In the genomic region with DNA sequence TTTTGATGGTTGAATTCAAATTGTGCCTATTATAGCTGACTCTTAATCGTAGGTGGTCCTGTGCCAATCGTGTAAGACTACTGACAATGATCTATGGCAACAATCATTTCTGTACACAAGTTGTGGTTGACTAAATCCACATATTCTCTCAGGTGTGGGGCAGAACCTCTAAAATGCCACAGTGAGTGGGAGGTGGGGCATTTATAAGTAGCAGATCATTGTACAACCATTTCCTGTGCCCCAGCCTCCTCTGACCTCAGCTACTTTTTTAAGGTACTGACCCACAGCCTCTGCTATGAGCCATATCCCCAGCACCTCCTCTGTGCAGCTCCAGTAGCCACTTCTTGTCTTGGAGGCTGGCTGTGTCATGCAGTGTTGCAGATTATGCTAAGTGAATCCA, we compare ENCODE assay signal across 8 cellular contexts. TPM values are rescaled to one million over a fixed set of nuclear protein-coding genes. Genes with fewer than 3 reads are reported as not detected.
DNase-seq lines count a peak whose midpoint lies in the region; ATAC-seq, FAIRE-seq and TF ChIP-seq lines count a peak whose summit lies in the region.

No MANE protein-coding gene starts in this region.

- in situ Hi-C loops in GM23248 (cut with MboI) = no loop called here

- TF ChIP-seq CTCF in fibroblast of the aortic adventitia (IDR thresholded peaks at IDR 0.05; ENCODE audit: insufficient read depth, low read length) = no peak
- no peak for TF ChIP-seq CTCF in BE2C (IDR thresholded peaks at IDR 0.05; ENCODE audit: low read depth, low read length)

- whole genome bisulfite sequencing in GM23248 (ENCODE audit: low coverage in 1 of 2, low lambda C conversion rate in 2 of 2, missing lambda C conversion rate in 2 of 2), 2 experiments = 13 to 23% methylated on average over 2 of the region's 2 CpGs
- WGBS in small intestine, 3 donors = 60 to 77% (median 70%) methylated on average over 2 of the region's 2 CpGs

- no peaks in the 10 kb centered on the region for H3K36me3 ChIP-seq in GM23248 (ENCODE audit: low read depth)
- H3K36me3 ChIP-seq in BE2C = no peaks in the 10 kb centered on the region
- H3K36me3 ChIP-seq in small intestine (ENCODE audit: control insufficient read depth in 2 of 2, insufficient read depth in 2 of 2, low read length in 2 of 2) = no peaks in the 10 kb centered on the region

- H3K9me3 ChIP-seq in GM23248 (ENCODE audit: low read depth) = no peaks in the 10 kb centered on the region
- H3K9me3 ChIP-seq in BE2C = no peaks in the 10 kb centered on the region
- no peaks in the 10 kb centered on the region for H3K9me3 ChIP-seq in small intestine (ENCODE audit: control insufficient read depth, low read depth)

- no peak overlapping the region for H2AFZ ChIP-seq in GM23248

- H3K9me2 ChIP-seq in GM23248 (ENCODE audit: insufficient read depth) = no peaks in the 10 kb centered on the region

- H3K4me2 ChIP-seq in GM23248 (ENCODE audit: unreplicated experiment) = peak overlapping the region; percentile 34

- H3K27me3 ChIP-seq in GM23248 (replicated peaks; ENCODE audit: insufficient read depth) = no peaks in the 10 kb centered on the region
- H3K27me3 ChIP-seq in BE2C = no peaks in the 10 kb centered on the region
- H3K27me3 ChIP-seq in small intestine (ENCODE audit: control insufficient read depth in 2 of 2, insufficient read depth in 2 of 2, low read length in 2 of 2) = no peaks in the 10 kb centered on the region

- DNase-seq in GM23248 (peak; percentile 92), NCI-H526 treated with DMSO at 0.1 percent for 48 hours (lab: John Stamatoyannopoulos, UW) (peak; percentile 42), fibroblast of the aortic adventitia (ENCODE audit: low read depth) (peak; percentile 57), BE2C (no peak), D341Med (ENCODE audit: low spot score) (no peak), small intestine (no peak)

- H4K20me1 ChIP-seq in GM23248 (ENCODE audit: insufficient read depth) = no peaks in the 10 kb centered on the region

- ATAC-seq in GM18498 (IDR thresholded peaks at IDR 0.05; ENCODE audit: unreplicated experiment) (peak; percentile 67), HG03135 (IDR thresholded peaks at IDR 0.05; ENCODE audit: unreplicated experiment) (no peak)

- H3K79me2 ChIP-seq in GM23248 (ENCODE audit: insufficient read depth) = no peaks in the 10 kb centered on the region

- no peak for FAIRE-seq in small intestine (lab: Jason Lieb, UNC)

- peaks cover 52% of the 10 kb centered on the region for H3F3A ChIP-seq in GM23248 (ENCODE audit: insufficient read depth)

- H3K4me1 ChIP-seq in GM23248 (ENCODE audit: insufficient read depth) = peaks cover 64% of the 10 kb centered on the region
- peaks cover 8% of the 10 kb centered on the region for H3K4me1 ChIP-seq in BE2C
- peaks cover 4 to 22% of the 10 kb centered on the region in 2 donors for H3K4me1 ChIP-seq in small intestine (ENCODE audit: control insufficient read depth in 2 of 2, insufficient read depth in 1 of 2, low read depth in 1 of 2, low read length in 1 of 2)

- H3K4me3 ChIP-seq in GM23248 (no peak overlapping the region), fibroblast of the aortic adventitia (ENCODE audit: low read depth, low read length) (no peak overlapping the region), BE2C (ENCODE audit: low read depth, low read length) (no peak overlapping the region), small intestine (ENCODE audit: low read depth in 1 of 2, low read length in 2 of 2) (no peak overlapping the region)

- peak overlapping the region; percentile 25; the same call in 1 of the 2 replicates for H3K9ac ChIP-seq in GM23248

- H3K27ac ChIP-seq in GM23248 (peak overlapping the region; percentile 72), small intestine (ENCODE audit: low read depth in 1 of 2, low read length in 1 of 2) (no peak overlapping the region)

RNA-seq across cellular contexts. Expression of gene RAPH1, which starts 48.6 kb away (rescaled TPM):
- 83.9 and 144 TPM in 2 replicates for total RNA-seq in GM23248 (2014; rRNA removed; shearing (Covaris generic))
- polyA plus RNA-seq in GM23248 (2016; fragmentation: Nextera tagmentation; extraction: Ambion mirVana) (36.9 and 38.8 TPM in 2 replicates), small intestine (1 to 10 TPM; 6.2 to 6.9 (median 6.8) TPM)
- total RNA-seq in fibroblast of the aortic adventitia (ENCODE audit: low replicate concordance) = 16.5 and 18.8 TPM in 2 replicates
- 2.6 TPM for polyA plus RNA-seq in BE2C (2012; ENCODE audit: insufficient read depth, insufficient read length, low read depth)

Comparison
In these comparisons a context has a peak if more than half of its experiments do, and no peak if none do; other contexts are left out.
1. DNase-seq: peak in GM23248 (single experiment), NCI-H526 treated with DMSO at 0.1 percent for 48 hours (single experiment) and fibroblast of the aortic adventitia (single experiment); none in BE2C (single experiment), D341Med (single experiment) and small intestine (single experiment).